In genomic region chr6:115575298-115575697, GRCh38 we compare ENCODE assay signal across 5 cellular contexts.
"Had no signal": no experiment of that assay in that cellular context is flagged by ENCODE, and none has a peak within 500 bp of the region (broad histone marks: within the 10 kb centered on the region; RNA-seq: fewer than 3 reads in every experiment).

No MANE protein-coding gene starts in this region.

- H3K27ac ChIP-seq: HL-60 had no signal

- H3K4me3 ChIP-seq: K562 had no signal

- ATAC-seq: HepG2, K562 had no signal

- DNase-seq: KBM-7, KG1 had no signal
